20 cellular contexts compared by ENCODE assay signal in the genomic region with DNA sequence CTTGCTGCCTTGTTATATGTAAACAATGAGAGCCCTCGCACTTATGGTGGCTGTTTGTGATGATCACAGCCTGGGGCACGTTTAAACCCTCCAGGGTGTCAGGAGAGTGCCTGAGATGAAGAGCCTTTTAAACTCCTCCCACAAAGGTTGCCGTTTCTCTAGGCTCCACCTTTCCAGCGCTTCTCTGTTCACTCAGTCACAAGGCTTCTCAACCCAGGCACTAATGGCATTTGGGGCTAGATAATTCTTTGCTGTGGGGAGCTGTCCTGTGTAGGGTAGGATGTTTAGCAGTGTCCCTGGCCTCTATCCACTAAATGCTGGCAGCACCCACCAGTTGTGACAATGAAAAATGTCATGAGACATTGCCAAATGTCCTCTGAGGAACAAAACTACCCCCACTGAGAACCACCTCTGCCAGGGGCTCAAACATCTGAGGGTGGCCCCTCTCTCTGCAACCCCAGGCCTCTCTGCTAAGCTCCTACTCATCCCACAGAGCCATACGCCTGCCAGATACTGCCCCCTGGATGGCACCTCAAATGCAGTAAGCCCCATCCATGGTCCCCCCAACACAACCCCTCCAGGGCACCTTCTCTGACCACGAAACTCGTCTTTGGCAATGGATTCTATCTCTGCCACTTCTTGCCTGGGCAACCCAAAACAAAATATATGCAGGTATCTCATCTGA.
A peak's percentile ranks its signal among the peaks of the same experiment; 100 is the strongest.
DNase-seq lines count a peak whose midpoint lies in the region; ATAC-seq, FAIRE-seq and TF ChIP-seq lines count a peak whose summit lies in the region.
"Had no signal": no experiment of that assay in that cellular context is flagged by ENCODE, and none has a peak within 500 bp of the region (broad histone marks: within the 10 kb centered on the region; RNA-seq: fewer than 3 reads in every experiment).

No MANE protein-coding gene starts in this region.

- in situ Hi-C loops in HepG2 (cut with HindIII; ENCODE audit: extremely low pct_ligation_motif_present, low pct_unique_long_range_greater_than_20kb): no loop called here

- TF ChIP-seq CTCF in HepG2 (CRISPR knock-in tag; IDR thresholded peaks at IDR 0.05) (0 out of 2 replicates have a peak, but pooled peaks have one; percentile 5), right lobe of liver (IDR thresholded peaks at IDR 0.05) (no peak)

- no peaks in the 10 kb centered on the region for H4K20me1 ChIP-seq in HepG2 (ENCODE audit: insufficient read depth, low read length)

- peaks cover 3% of the 10 kb centered on the region for H3K36me3 Mint-ChIP-seq in T-helper 17 cell (ENCODE audit: low read depth)
- H3K36me3 Mint-ChIP-seq: activated naive CD8-positive, alpha-beta T cell; CD8-positive, alpha-beta memory T cell; immature natural killer cell had no signal

- no peak overlapping the region for H3K4me2 ChIP-seq in HepG2 (ENCODE audit: low read depth, low read length)
- H3K4me2 ChIP-seq: KMS-11 had no signal

- H2AFZ ChIP-seq in HepG2 (ENCODE audit: low read length): no peak overlapping the region

- intact Hi-C loops in HepG2 (cut with micrococcal nuclease; ENCODE audit: unreplicated experiment) (no loop called here), right lobe of liver (cut with DNase I) (no loop called here), left ventricle myocardium superior (cut with micrococcal nuclease) (no loop called here)

- no peak for TF ChIP-seq POLR2A in HepG2 (IDR thresholded peaks at IDR 0.05; ENCODE audit: insufficient read depth in 1 of 2, low read depth in 2 of 2, low read length in 2 of 2)
- no peak for TF ChIP-seq POLR2A in right lobe of liver (IDR thresholded peaks at IDR 0.05)

- H3K4me1 Mint-ChIP-seq in T-helper 17 cell: no peaks in the 10 kb centered on the region
- H3K4me1 Mint-ChIP-seq: CD8-positive, alpha-beta memory T cell; immature natural killer cell had no signal

- H3K36me3 ChIP-seq in HepG2 (replicated peaks in 1 of 2; ENCODE audit: control insufficient read depth in 1 of 2, insufficient read depth in 2 of 2, low read length in 2 of 2) (no peaks in the 10 kb centered on the region), right lobe of liver (no peaks in the 10 kb centered on the region)
- H3K36me3 ChIP-seq: ovary, tibial nerve had no signal

- TF ChIP-seq EP300 in HepG2 (IDR thresholded peaks at IDR 0.05; ENCODE audit: low read depth in 2 of 2, low read length in 2 of 2) (no peak), HepG2 (CRISPR knock-in tag; IDR thresholded peaks at IDR 0.05; ENCODE audit: borderline replicate concordance) (no peak)

- WGBS in HepG2 (ENCODE audit: low lambda C conversion rate): 28% methylated on average over 7 of the region's 7 CpGs
- 65% methylated on average over 6 of the region's 7 CpGs for WGBS in right lobe of liver (ENCODE audit: insufficient coverage, low coverage, low lambda C conversion rate, missing lambda C conversion rate)

- H3K4me1 ChIP-seq in HepG2 (ENCODE audit: insufficient read depth, low read length) (no peaks in the 10 kb centered on the region), right lobe of liver (no peaks in the 10 kb centered on the region)
- H3K4me1 ChIP-seq: tibial nerve had no signal

- H3K4me3 Mint-ChIP-seq in T-helper 17 cell: no peak overlapping the region
- H3K4me3 Mint-ChIP-seq: activated naive CD8-positive, alpha-beta T cell; activated T-cell treated with anti-CD3 and anti-CD28 coated beads, Interleukin-2, amount 50 U/mL, for 72 hours; CD8-positive, alpha-beta memory T cell; immature natural killer cell; stimulated activated naive CD8-positive, alpha-beta T cell treated with anti-CD3 and anti-CD28 coated beads, Interleukin-15, Interleukin-2, amounts not matched to agents 100 ng/mL and 50 ng/mL, for 24 hours had no signal

- H3K9ac ChIP-seq in HepG2 (ENCODE audit: insufficient read depth, low read depth, low read length): no peak overlapping the region
- H3K9ac ChIP-seq: KMS-11 had no signal

- no peak for FAIRE-seq in HepG2 (lab: Jason Lieb, UNC)
- FAIRE-seq: colon had no signal

- DNase-seq in HepG2 (ENCODE audit: low spot score) (no peak), right lobe of liver (no peak), NCI-H69 (lab: John Stamatoyannopoulos, UW) (peak; percentile 55), left ventricle myocardium superior (no peak), T-helper 17 cell (no peak), NCI-H2171 (lab: John Stamatoyannopoulos, UW) (no peak), pons (ENCODE audit: low spot score) (no peak)
- DNase-seq: activated T-cell treated with anti-CD3 and anti-CD28 coated beads, Interleukin-2, amount 50 U/mL, for 72 hours; immature natural killer cell; NCI-H1092; NCI-H524; ovary had no signal

- peaks cover 1 to 55% of the 10 kb centered on the region in 2 experiments; a peak in 4 of 5 replicates for H3K27me3 ChIP-seq in HepG2 (ENCODE audit: control insufficient read depth in 1 of 2, insufficient read depth in 2 of 2, low read length in 2 of 2)
- H3K27me3 ChIP-seq in right lobe of liver: no peaks in the 10 kb centered on the region
- H3K27me3 ChIP-seq: ovary, tibial nerve had no signal

- H3K4me3 ChIP-seq in HepG2 (replicated peaks in 1 of 3; ENCODE audit: insufficient read depth in 1 of 3, low read depth in 2 of 3, low read length in 3 of 3) (no peak overlapping the region), right lobe of liver (no peak overlapping the region)
- H3K4me3 ChIP-seq: ovary, tibial nerve had no signal

- H3K79me2 ChIP-seq in HepG2 (ENCODE audit: insufficient read depth, low read length): no peaks in the 10 kb centered on the region

- POLR2A ChIA-PET in HepG2 (lab: Yijun Ruan, JAX): no interaction called here

- peaks cover 17% of the 10 kb centered on the region for H3K27me3 Mint-ChIP-seq in T-helper 17 cell
- H3K27me3 Mint-ChIP-seq: stimulated activated naive CD8-positive, alpha-beta T cell treated with anti-CD3 and anti-CD28 coated beads, Interleukin-15, Interleukin-2, amounts not matched to agents 100 ng/mL and 50 ng/mL, for 24 hours had no signal

- ATAC-seq in HepG2 (no peak), right lobe of liver (no peak), left ventricle myocardium superior (peak; percentile 86), GM18502 (IDR thresholded peaks at IDR 0.05; ENCODE audit: poor library complexity, unreplicated experiment) (no peak), T-helper 17 cell (no peak)
- ATAC-seq: activated T-cell treated with anti-CD3 and anti-CD28 coated beads, Interleukin-2, amount 50 U/mL, for 72 hours; Panc1 had no signal

- H3K9me3 ChIP-seq in HepG2 (ENCODE audit: low read length): no peaks in the 10 kb centered on the region
- H3K9me3 ChIP-seq in right lobe of liver: no peaks in the 10 kb centered on the region
- no peaks in the 10 kb centered on the region for H3K9me3 ChIP-seq in T-helper 17 cell (ENCODE audit: control insufficient read depth, low read length, poor library complexity, severe bottlenecking)
- H3K9me3 ChIP-seq: ovary, tibial nerve had no signal

- no peak for TF ChIP-seq RAD21 in HepG2 (CRISPR knock-in tag; IDR thresholded peaks at IDR 0.05)

- BruUV-seq in HepG2 (replicated peaks; lab: Mats Ljungman, UMichigan): no TSS peak

- no peak overlapping the region for H3K27ac Mint-ChIP-seq in T-helper 17 cell
- H3K27ac Mint-ChIP-seq: activated naive CD8-positive, alpha-beta T cell; activated T-cell treated with anti-CD3 and anti-CD28 coated beads, Interleukin-2, amount 50 U/mL, for 72 hours; CD8-positive, alpha-beta memory T cell; immature natural killer cell; stimulated activated naive CD8-positive, alpha-beta T cell treated with anti-CD3 and anti-CD28 coated beads, Interleukin-15, Interleukin-2, amounts not matched to agents 100 ng/mL and 50 ng/mL, for 24 hours had no signal

- CTCF ChIA-PET in HepG2 (lab: Yijun Ruan, JAX; ENCODE audit: low intra/inter-chr PET ratio, low total read pairs): no interaction called here

- no peak overlapping the region for H3K27ac ChIP-seq in HepG2 (ENCODE audit: extremely low read length, insufficient read depth, low read length)
- H3K27ac ChIP-seq in right lobe of liver: no peak overlapping the region
- H3K27ac ChIP-seq: KMS-11, ovary, tibial nerve had no signal

TF ChIP-seq in HepG2, 621 proteins besides CTCF, POLR2A, EP300 and RAD21:
- TF ChIP-seq HNRNPK (IDR thresholded peaks at IDR 0.05; ENCODE audit: low read depth, low read length, poor library complexity, severe bottlenecking): no peak
- TF ChIP-seq, protein P1, sequence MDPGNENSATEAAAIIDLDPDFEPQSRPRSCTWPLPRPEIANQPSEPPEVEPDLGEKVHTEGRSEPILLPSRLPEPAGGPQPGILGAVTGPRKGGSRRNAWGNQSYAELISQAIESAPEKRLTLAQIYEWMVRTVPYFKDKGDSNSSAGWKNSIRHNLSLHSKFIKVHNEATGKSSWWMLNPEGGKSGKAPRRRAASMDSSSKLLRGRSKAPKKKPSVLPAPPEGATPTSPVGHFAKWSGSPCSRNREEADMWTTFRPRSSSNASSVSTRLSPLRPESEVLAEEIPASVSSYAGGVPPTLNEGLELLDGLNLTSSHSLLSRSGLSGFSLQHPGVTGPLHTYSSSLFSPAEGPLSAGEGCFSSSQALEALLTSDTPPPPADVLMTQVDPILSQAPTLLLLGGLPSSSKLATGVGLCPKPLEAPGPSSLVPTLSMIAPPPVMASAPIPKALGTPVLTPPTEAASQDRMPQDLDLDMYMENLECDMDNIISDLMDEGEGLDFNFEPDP (CRISPR knock-in tag; conservative IDR thresholded peaks at IDR 0.05): no peak
